Comparison of ENCODE assay signal across 21 cellular contexts in genomic region chr9:117232991-117233390, GRCh38.
"Had no signal": no experiment of that assay in that cellular context is flagged by ENCODE, and none has a peak within 500 bp of the region (broad histone marks: within the 10 kb centered on the region; RNA-seq: fewer than 3 reads in every experiment).

No MANE protein-coding gene starts in this region.

- H3K36me3 ChIP-seq: neutrophil, right lobe of liver, suprapubic skin, thyroid gland had no signal

- H3K36me3 Mint-ChIP-seq: stimulated activated effector memory CD8-positive, alpha-beta T cell treated with anti-CD3 and anti-CD28 coated beads, Interleukin-12 subunit alpha, Interleukin-12 subunit beta, amount 100 ng/mL, for 72 hours; type B pancreatic cell had no signal

- H3K27ac ChIP-seq: foreskin keratinocyte, hepatocyte, neutrophil, psoas muscle, right lobe of liver, suprapubic skin, thyroid gland had no signal

- DNase-seq: dermis blood vessel endothelial cell; foreskin keratinocyte; head of caudate nucleus; left colon; left ventricle myocardium superior; mesenchymal stem cell; midbrain; nephron progenitor cell; psoas muscle; retina; right lobe of liver; stimulated activated CD4-positive, alpha-beta T cell treated with anti-CD3 and anti-CD28 coated beads, Interleukin-4, amount 100 ng/mL, for 1 hour; stimulated activated CD8-positive, alpha-beta memory T cell treated with anti-CD3 and anti-CD28 coated beads, Interleukin-4, amount 100 ng/mL, for 48 hours; stimulated activated naive CD8-positive, alpha-beta T cell treated with anti-CD3 and anti-CD28 coated beads, Interleukin-15, Interleukin-2, amounts not matched to agents 100 U/mL and 50 U/mL, for 24 hours; thyroid gland had no signal

- H3K4me1 ChIP-seq: foreskin keratinocyte, psoas muscle, right lobe of liver, suprapubic skin, thyroid gland had no signal

- ATAC-seq: foreskin keratinocyte; left colon; left ventricle myocardium superior; psoas muscle; right lobe of liver; stimulated activated effector memory CD8-positive, alpha-beta T cell treated with anti-CD3 and anti-CD28 coated beads, Interleukin-12 subunit alpha, Interleukin-12 subunit beta, amount 100 ng/mL, for 72 hours; stimulated activated naive CD8-positive, alpha-beta T cell treated with anti-CD3 and anti-CD28 coated beads, Interleukin-15, Interleukin-2, amounts not matched to agents 100 U/mL and 50 U/mL, for 24 hours had no signal

- H3K9me3 Mint-ChIP-seq: nephron progenitor cell, type B pancreatic cell had no signal

- H3K4me3 ChIP-seq: hepatocyte, lung, psoas muscle, right lobe of liver, suprapubic skin, thyroid gland had no signal

- H3K27ac Mint-ChIP-seq: nephron progenitor cell; stimulated activated effector memory CD8-positive, alpha-beta T cell treated with anti-CD3 and anti-CD28 coated beads, Interleukin-12 subunit alpha, Interleukin-12 subunit beta, amount 100 ng/mL, for 72 hours; type B pancreatic cell had no signal

- H3K27me3 ChIP-seq: foreskin keratinocyte, hepatocyte, neutrophil, right lobe of liver, suprapubic skin, thyroid gland had no signal

- H3K9me3 ChIP-seq: neutrophil, psoas muscle, right lobe of liver, suprapubic skin, thyroid gland had no signal

- H3K4me1 Mint-ChIP-seq: nephron progenitor cell; stimulated activated effector memory CD8-positive, alpha-beta T cell treated with anti-CD3 and anti-CD28 coated beads, Interleukin-12 subunit alpha, Interleukin-12 subunit beta, amount 100 ng/mL, for 72 hours had no signal

- H3K4me3 Mint-ChIP-seq: nephron progenitor cell; stimulated activated effector memory CD8-positive, alpha-beta T cell treated with anti-CD3 and anti-CD28 coated beads, Interleukin-12 subunit alpha, Interleukin-12 subunit beta, amount 100 ng/mL, for 72 hours; type B pancreatic cell had no signal
